10 cellular contexts compared by ENCODE assay signal in genomic region chr3:154095832-154096421, GRCh38. TPM values are rescaled to one million over a fixed set of nuclear protein-coding genes. Genes with fewer than 3 reads are reported as not detected.
A peak's percentile ranks its signal among the peaks of the same experiment; 100 is the strongest.
DNase-seq lines count a peak whose midpoint lies in the region; ATAC-seq, FAIRE-seq and TF ChIP-seq lines count a peak whose summit lies in the region.
"Had no signal": no experiment of that assay in that cellular context is flagged by ENCODE, and none has a peak within 500 bp of the region (broad histone marks: within the 10 kb centered on the region; RNA-seq: fewer than 3 reads in every experiment).

No MANE protein-coding gene starts in this region.

- TF ChIP-seq EP300 in tibial nerve (IDR thresholded peaks at IDR 0.05) = no peak

- no peak for ATAC-seq in HG03139 (IDR thresholded peaks at IDR 0.05; ENCODE audit: unreplicated experiment)
- ATAC-seq: activated CD8-positive, alpha-beta T cell treated with anti-CD3 and anti-CD28 coated beads, Interleukin-2, amount 10 ng/mL, durations not matched to agents 7 days and 5 days had no signal

- POLR2A ChIA-PET in MCF 10A (lab: Yijun Ruan, JAX) = no interaction called here

- H3K9me3 Mint-ChIP-seq in MCF 10A (ENCODE audit: unreplicated experiment) = no peaks in the 10 kb centered on the region
- H3K9me3 Mint-ChIP-seq in activated T-cell treated with anti-CD3 and anti-CD28 coated beads, Interleukin-2, amount 50 U/mL, for 24 hours = no peaks in the 10 kb centered on the region

- H3K4me1 ChIP-seq in breast epithelium = no peaks in the 10 kb centered on the region
- H3K4me1 ChIP-seq in tibial nerve = peaks cover 0 to 5% (median 0%) of the 10 kb centered on the region in 4 donors

- no TSS peak for BruUV-seq in MCF 10A (replicated peaks; lab: Mats Ljungman, UMichigan)

- 66 to 70% methylated on average over 3 of the region's 3 CpGs for WGBS in tibial nerve, 2 donors

- H3K9me3 ChIP-seq in breast epithelium (no peaks in the 10 kb centered on the region), tibial nerve (no peaks in the 10 kb centered on the region)

- FAIRE-seq in RCC 7860 (lab: Jason Lieb, UNC) = no peak

- H3K27me3 Mint-ChIP-seq in MCF 10A (ENCODE audit: insufficient read depth, unreplicated experiment) = no peaks in the 10 kb centered on the region
- peaks cover 3% of the 10 kb centered on the region for H3K27me3 Mint-ChIP-seq in activated T-cell treated with anti-CD3 and anti-CD28 coated beads, Interleukin-2, amount 50 U/mL, for 24 hours

- intact Hi-C loops in MCF 10A (cut with micrococcal nuclease) = loop anchor here (1.0 kb wide), 1 partner anchor 157 kb away; no protein-coding TSS in a partner anchor
- intact Hi-C loops in breast epithelium (cut with DNase I; ENCODE audit: low total_unique reads) = no loop called here

- no peak overlapping the region for H3K27ac Mint-ChIP-seq in MCF 10A (ENCODE audit: low read depth, unreplicated experiment)
- H3K27ac Mint-ChIP-seq in activated T-cell treated with anti-CD3 and anti-CD28 coated beads, Interleukin-2, amount 50 U/mL, for 24 hours = no peak overlapping the region
- H3K27ac Mint-ChIP-seq: activated CD8-positive, alpha-beta T cell treated with anti-CD3 and anti-CD28 coated beads, Interleukin-2, amount 10 ng/mL, durations not matched to agents 7 days and 5 days had no signal

- peak; percentile 33 for DNase-seq in MCF 10A (ENCODE audit: unreplicated experiment)
- DNase-seq in breast epithelium (ENCODE audit: low spot score in 2 of 2) = no peak
- peak; percentile 16 for DNase-seq in RCC 7860 (ENCODE audit: low spot score)
- peak; percentile 49 for DNase-seq in fibroblast of villous mesenchyme (ENCODE audit: low read depth)
- DNase-seq in tibial nerve (ENCODE audit: low spot score in 2 of 2) = no peak
- no peak for DNase-seq in T1000 (lab: John Stamatoyannopoulos, UW)
- DNase-seq in activated T-cell treated with anti-CD3 and anti-CD28 coated beads, Interleukin-2, amount 50 U/mL, for 24 hours = no peak
- DNase-seq: activated CD8-positive, alpha-beta T cell treated with anti-CD3 and anti-CD28 coated beads, Interleukin-2, amount 10 ng/mL, durations not matched to agents 7 days and 5 days; GF-D8 had no signal

- CTCF ChIA-PET in MCF 10A (lab: Yijun Ruan, JAX) = interaction anchor here (0.6 to 1.2 kb wide), 6 partner anchors 115 to 1624 kb away, joined by 3 to 9 read pairs (median 5); no protein-coding TSS in a partner anchor

- H3K36me3 Mint-ChIP-seq in MCF 10A (ENCODE audit: insufficient read depth, unreplicated experiment) = no peaks in the 10 kb centered on the region
- H3K36me3 Mint-ChIP-seq in activated T-cell treated with anti-CD3 and anti-CD28 coated beads, Interleukin-2, amount 50 U/mL, for 24 hours (ENCODE audit: low read depth) = no peaks in the 10 kb centered on the region

- no peak overlapping the region for H3K4me3 Mint-ChIP-seq in MCF 10A (ENCODE audit: unreplicated experiment)
- H3K4me3 Mint-ChIP-seq in activated T-cell treated with anti-CD3 and anti-CD28 coated beads, Interleukin-2, amount 50 U/mL, for 24 hours = no peak overlapping the region
- H3K4me3 Mint-ChIP-seq: activated CD8-positive, alpha-beta T cell treated with anti-CD3 and anti-CD28 coated beads, Interleukin-2, amount 10 ng/mL, durations not matched to agents 7 days and 5 days had no signal

- no peaks in the 10 kb centered on the region for H3K4me1 Mint-ChIP-seq in MCF 10A (ENCODE audit: insufficient read depth, unreplicated experiment)
- no peaks in the 10 kb centered on the region for H3K4me1 Mint-ChIP-seq in activated T-cell treated with anti-CD3 and anti-CD28 coated beads, Interleukin-2, amount 50 U/mL, for 24 hours (ENCODE audit: low read depth)

- H3K27me3 ChIP-seq in breast epithelium = no peaks in the 10 kb centered on the region
- H3K27me3 ChIP-seq in tibial nerve = no peaks in the 10 kb centered on the region

- TF ChIP-seq POLR2A in breast epithelium (IDR thresholded peaks at IDR 0.05) (no peak), tibial nerve (IDR thresholded peaks at IDR 0.05) (no peak)

- H3K27ac ChIP-seq in breast epithelium (no peak overlapping the region), tibial nerve (no peak overlapping the region)

- H3K36me3 ChIP-seq in breast epithelium (no peaks in the 10 kb centered on the region), tibial nerve (no peaks in the 10 kb centered on the region)

- peak; percentile 55 for TF ChIP-seq CTCF in MCF 10A (IDR thresholded peaks at IDR 0.05; ENCODE audit: unreplicated experiment)
- TF ChIP-seq CTCF in breast epithelium (IDR thresholded peaks at IDR 0.05) = peak in 1 of 3 donors; percentile 32
- TF ChIP-seq CTCF in fibroblast of villous mesenchyme (IDR thresholded peaks at IDR 0.05; ENCODE audit: insufficient read depth, low read depth, low read length) = peak; percentile 44
- TF ChIP-seq CTCF in tibial nerve (IDR thresholded peaks at IDR 0.05) = peak; percentile 25 to 43 (median 31)

- H3K4me3 ChIP-seq in breast epithelium = no peak overlapping the region
- no peak overlapping the region for H3K4me3 ChIP-seq in fibroblast of villous mesenchyme (ENCODE audit: low read depth, low read length)
- H3K4me3 ChIP-seq in tibial nerve = no peak overlapping the region

RNA-seq across cellular contexts. Expression of gene ARHGEF26, which starts 25.3 kb away (rescaled TPM):
- total RNA-seq in MCF 10A (2022) (0.29 and 0.63 TPM in 2 replicates), breast epithelium (10 to 100 TPM; 16.7 to 20.2 (median 19.8) TPM), fibroblast of villous mesenchyme (1.6 and 1.7 TPM in 2 replicates), tibial nerve (10 to 100 TPM; 44.7 to 82.8 (median 64.4) TPM)

Comparison
In these comparisons a context has a peak if more than half of its experiments do, and no peak if none do; other contexts are left out.
1. DNase-seq: peak in MCF 10A (single experiment), RCC 7860 (single experiment) and fibroblast of villous mesenchyme (single experiment); none in breast epithelium (0 of 2), tibial nerve (0 of 2), T1000 (single experiment) and activated T-cell treated with anti-CD3 and anti-CD28 coated beads, Interleukin-2, amount 50 U/mL, for 24 hours (single experiment).